Comparison of ENCODE assay signal across 8 cellular contexts in the genomic region with DNA sequence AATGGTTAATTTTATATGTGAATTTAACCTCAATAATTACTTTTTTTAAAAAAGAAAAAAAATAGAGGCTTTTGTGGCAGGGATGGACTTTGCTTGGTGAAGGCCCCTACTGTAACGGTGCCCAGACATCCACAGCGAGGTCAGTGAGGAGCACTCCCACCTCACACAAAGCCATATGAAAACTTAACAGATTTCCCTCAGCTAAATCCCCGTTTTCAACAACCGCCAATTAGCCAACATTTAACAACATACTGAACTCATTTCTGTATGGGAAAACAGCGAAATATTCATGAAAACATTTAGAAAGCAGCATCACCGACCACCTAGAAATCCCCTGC. TPM values are rescaled to one million over a fixed set of nuclear protein-coding genes. Genes with fewer than 3 reads are reported as not detected.
A peak's percentile ranks its signal among the peaks of the same experiment; 100 is the strongest.
DNase-seq lines count a peak whose midpoint lies in the region; ATAC-seq and TF ChIP-seq lines count a peak whose summit lies in the region.

No MANE protein-coding gene starts in this region.

- H3K4me3 ChIP-seq in body of pancreas (peak overlapping the region; percentile 38 to 70), lung (peak overlapping the region; percentile 83)

- H3K36me3 ChIP-seq in body of pancreas (replicated peaks in 1 of 2; ENCODE audit: insufficient read depth in 1 of 2, low read depth in 2 of 2) = no peaks in the 10 kb centered on the region
- peaks cover 0 to 1% of the 10 kb centered on the region in 2 donors for H3K36me3 ChIP-seq in lung (ENCODE audit: control insufficient read depth in 2 of 2, insufficient read depth in 2 of 2, low read length in 2 of 2)

- ATAC-seq in GM19328 (IDR thresholded peaks at IDR 0.05; ENCODE audit: unreplicated experiment) = peak; percentile 4
- ATAC-seq in HG03432 (IDR thresholded peaks at IDR 0.05; ENCODE audit: unreplicated experiment) = peak; percentile 19
- ATAC-seq in body of pancreas = peak; percentile 7
- ATAC-seq in lung (ENCODE audit: insufficient read depth, low FRiP score) = peak; percentile 10

- H3K27me3 ChIP-seq in body of pancreas (no peaks in the 10 kb centered on the region), lung (ENCODE audit: control insufficient read depth, insufficient read depth) (no peaks in the 10 kb centered on the region)

- H3K4me1 ChIP-seq in body of pancreas (peaks cover 35% of the 10 kb centered on the region), lung (ENCODE audit: control insufficient read depth in 2 of 2, insufficient read depth in 2 of 2, low read length in 2 of 2) (peaks cover 7 to 16% of the 10 kb centered on the region in 2 donors)

- in situ Hi-C loops in ACHN (cut with HindIII; ENCODE audit: low pct_ligation_motif_present, low pct_unique_long_range_greater_than_20kb, low sequenced_read_pairs) = no loop called here

- TF ChIP-seq POLR2A in body of pancreas (IDR thresholded peaks at IDR 0.05) = no peak

- DNase-seq in ACHN (peak; percentile 17), body of pancreas (peak in 1 of 4 donors; percentile 6), lung (ENCODE audit: low spot score) (no peak), MV-4-11 (lab: John Stamatoyannopoulos, UW) (no peak), foreskin melanocyte (no peak), ureter (ENCODE audit: low spot score) (no peak)

- TF ChIP-seq CTCF in body of pancreas (IDR thresholded peaks at IDR 0.05) = no peak
- no peak for TF ChIP-seq CTCF in lung (IDR thresholded peaks at IDR 0.05; ENCODE audit: control extremely low read depth, extremely low read depth)

- H3K27ac ChIP-seq in body of pancreas (peak overlapping the region; percentile 84 to 97 (median 94)), lung (ENCODE audit: low read depth in 1 of 2, low read length in 1 of 2) (peak overlapping the region; percentile 82 to 95)

- no peaks in the 10 kb centered on the region for H3K9me3 ChIP-seq in body of pancreas
- H3K9me3 ChIP-seq in lung (ENCODE audit: control insufficient read depth in 2 of 2, insufficient read depth in 1 of 2, low read length in 1 of 2) = no peaks in the 10 kb centered on the region

- 0 to 1% methylated on average over 6 of the region's 6 CpGs for WGBS in body of pancreas, 2 donors
- WGBS in lung, 2 donors = 0 to 1% methylated on average over 6 of the region's 6 CpGs

- intact Hi-C loops in body of pancreas (cut with DNase I) = no loop called here

RNA-seq across cellular contexts. Expression of a gene that starts 0.6 kb away (rescaled TPM):
- total RNA-seq in body of pancreas = 10 to 100 TPM; 59.7 to 92.4 TPM
- total RNA-seq in lung = 100 to 1,000 TPM; 101 to 219 TPM
- polyA plus RNA-seq in lung = 10 to 100 TPM; 87.2 to 95.0 TPM
- 124 TPM for total RNA-seq in ureter
